In genomic region chr4:166594326-166594946, GRCh38 we compare ENCODE assay signal across 9 cellular contexts.
DNase-seq lines count a peak whose midpoint lies in the region; ATAC-seq and TF ChIP-seq lines count a peak whose summit lies in the region.
"Had no signal": no experiment of that assay in that cellular context is flagged by ENCODE, and none has a peak within 500 bp of the region (broad histone marks: within the 10 kb centered on the region; RNA-seq: fewer than 3 reads in every experiment).

No MANE protein-coding gene starts in this region.

- DNase-seq in SIG-M5 treated with dmso at 0.1 percent for 504 hours (lab: John Stamatoyannopoulos, UW; ENCODE audit: unreplicated experiment) (peak; percentile 16), SIG-M5 (lab: John Stamatoyannopoulos, UW) (no peak), HFF-Myc (ENCODE audit: extremely low read depth, low read depth) (peak; percentile 6), NCI-H1436 treated with DMSO at 0.1 percent for 48 hours (lab: John Stamatoyannopoulos, UW) (peak; percentile 39), astrocyte of the hippocampus (ENCODE audit: low read depth, low spot score) (peak; percentile 71), right lobe of liver (no peak)
- DNase-seq in activated CD4-positive, alpha-beta T cell treated with anti-CD3 and anti-CD28 coated beads, Interleukin-2, amount 50 U/mL, for 1 hour = no peak
- DNase-seq: activated naive CD8-positive, alpha-beta T cell treated with anti-CD3 and anti-CD28 coated beads, Interleukin-2, amount 10 ng/mL, durations not matched to agents 7 days and 5 days had no signal

- H3K4me3 ChIP-seq in HFF-Myc (replicated peaks; ENCODE audit: low read depth, low read length) = no peak overlapping the region
- no peak overlapping the region for H3K4me3 ChIP-seq in right lobe of liver

- ATAC-seq in right lobe of liver (peak; percentile 65 to 87 (median 82)), HG03135 (IDR thresholded peaks at IDR 0.05; ENCODE audit: unreplicated experiment) (no peak)

- TF ChIP-seq POLR2A in right lobe of liver (IDR thresholded peaks at IDR 0.05) = no peak

- WGBS in right lobe of liver (ENCODE audit: insufficient coverage, low coverage, low lambda C conversion rate, missing lambda C conversion rate) = 71% methylated on average over 1 of the region's 1 CpG

- no peaks in the 10 kb centered on the region for H3K27me3 ChIP-seq in right lobe of liver

- TF ChIP-seq CTCF in HFF-Myc (IDR thresholded peaks at IDR 0.05; ENCODE audit: low read depth, low read length, missing control alignments) (peak; percentile 55), right lobe of liver (IDR thresholded peaks at IDR 0.05) (peak; percentile 15 to 57 (median 32))

- H3K4me1 ChIP-seq in right lobe of liver = no peaks in the 10 kb centered on the region

- no peaks in the 10 kb centered on the region for H3K36me3 ChIP-seq in right lobe of liver

- no peak overlapping the region for H3K27ac ChIP-seq in right lobe of liver

- intact Hi-C loops in right lobe of liver (cut with DNase I) = no loop called here

- H3K9me3 ChIP-seq in right lobe of liver = no peaks in the 10 kb centered on the region

Comparison
In these comparisons a context has a peak if more than half of its experiments do, and no peak if none do; other contexts are left out.
1. DNase-seq: peak in SIG-M5 treated with dmso at 0.1 percent for 504 hours (single experiment), HFF-Myc (single experiment), NCI-H1436 treated with DMSO at 0.1 percent for 48 hours (single experiment) and astrocyte of the hippocampus (single experiment); none in SIG-M5 (single experiment), right lobe of liver (0 of 3) and activated CD4-positive, alpha-beta T cell treated with anti-CD3 and anti-CD28 coated beads, Interleukin-2, amount 50 U/mL, for 1 hour (single experiment).